In the genomic region with DNA sequence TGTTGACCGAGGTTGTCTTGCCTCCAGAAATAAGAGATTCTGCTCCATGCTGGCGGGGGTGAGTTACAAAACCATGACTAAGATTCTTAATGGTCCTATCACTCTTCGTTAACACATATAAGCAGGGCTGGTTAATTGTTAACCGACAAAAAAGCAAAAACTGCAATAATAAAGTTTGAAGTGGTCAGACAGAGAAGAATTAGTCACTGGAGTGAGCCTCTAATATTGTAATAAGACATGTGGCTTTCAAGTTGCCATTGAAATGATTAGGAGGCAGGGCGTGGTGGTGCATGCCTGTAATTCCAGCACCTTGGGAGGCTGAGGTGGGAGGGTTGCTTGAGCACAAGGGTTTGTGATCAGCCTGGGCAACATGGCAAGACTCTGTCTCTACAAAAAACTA, we compare ENCODE assay signal across 1 cellular context.
TF ChIP-seq lines count a peak whose summit lies in the region.

No MANE protein-coding gene starts in this region.

TF ChIP-seq in HCT116, 20 proteins besides CTCF, POLR2A, EP300 and RAD21 (continued from another document):
- TF ChIP-seq, protein P1, sequence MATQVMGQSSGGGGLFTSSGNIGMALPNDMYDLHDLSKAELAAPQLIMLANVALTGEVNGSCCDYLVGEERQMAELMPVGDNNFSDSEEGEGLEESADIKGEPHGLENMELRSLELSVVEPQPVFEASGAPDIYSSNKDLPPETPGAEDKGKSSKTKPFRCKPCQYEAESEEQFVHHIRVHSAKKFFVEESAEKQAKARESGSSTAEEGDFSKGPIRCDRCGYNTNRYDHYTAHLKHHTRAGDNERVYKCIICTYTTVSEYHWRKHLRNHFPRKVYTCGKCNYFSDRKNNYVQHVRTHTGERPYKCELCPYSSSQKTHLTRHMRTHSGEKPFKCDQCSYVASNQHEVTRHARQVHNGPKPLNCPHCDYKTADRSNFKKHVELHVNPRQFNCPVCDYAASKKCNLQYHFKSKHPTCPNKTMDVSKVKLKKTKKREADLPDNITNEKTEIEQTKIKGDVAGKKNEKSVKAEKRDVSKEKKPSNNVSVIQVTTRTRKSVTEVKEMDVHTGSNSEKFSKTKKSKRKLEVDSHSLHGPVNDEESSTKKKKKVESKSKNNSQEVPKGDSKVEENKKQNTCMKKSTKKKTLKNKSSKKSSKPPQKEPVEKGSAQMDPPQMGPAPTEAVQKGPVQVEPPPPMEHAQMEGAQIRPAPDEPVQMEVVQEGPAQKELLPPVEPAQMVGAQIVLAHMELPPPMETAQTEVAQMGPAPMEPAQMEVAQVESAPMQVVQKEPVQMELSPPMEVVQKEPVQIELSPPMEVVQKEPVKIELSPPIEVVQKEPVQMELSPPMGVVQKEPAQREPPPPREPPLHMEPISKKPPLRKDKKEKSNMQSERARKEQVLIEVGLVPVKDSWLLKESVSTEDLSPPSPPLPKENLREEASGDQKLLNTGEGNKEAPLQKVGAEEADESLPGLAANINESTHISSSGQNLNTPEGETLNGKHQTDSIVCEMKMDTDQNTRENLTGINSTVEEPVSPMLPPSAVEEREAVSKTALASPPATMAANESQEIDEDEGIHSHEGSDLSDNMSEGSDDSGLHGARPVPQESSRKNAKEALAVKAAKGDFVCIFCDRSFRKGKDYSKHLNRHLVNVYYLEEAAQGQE (IDR thresholded peaks at IDR 0.05; ENCODE audit: low read depth), result no peak
- TF ChIP-seq, protein P2, sequence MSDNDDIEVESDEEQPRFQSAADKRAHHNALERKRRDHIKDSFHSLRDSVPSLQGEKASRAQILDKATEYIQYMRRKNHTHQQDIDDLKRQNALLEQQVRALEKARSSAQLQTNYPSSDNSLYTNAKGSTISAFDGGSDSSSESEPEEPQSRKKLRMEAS (IDR thresholded peaks at IDR 0.05), result peak; percentile 40; the same call in 1 of the 2 replicates
- TF ChIP-seq FOSL1 (IDR thresholded peaks at IDR 0.05; ENCODE audit: low read depth) (peak; percentile 67; the same call in 1 of the 2 replicates), JUND (IDR thresholded peaks at IDR 0.05) (peak; percentile 73), CBX3 (IDR thresholded peaks at IDR 0.05; ENCODE audit: low read depth) (peak; percentile 12; the same call in 1 of the 2 replicates), CEBPB (IDR thresholded peaks at IDR 0.05; ENCODE audit: low read depth) (peak; percentile 65; the same call in 1 of the 2 replicates)
